1 cellular context compared by ENCODE assay signal in the genomic region with DNA sequence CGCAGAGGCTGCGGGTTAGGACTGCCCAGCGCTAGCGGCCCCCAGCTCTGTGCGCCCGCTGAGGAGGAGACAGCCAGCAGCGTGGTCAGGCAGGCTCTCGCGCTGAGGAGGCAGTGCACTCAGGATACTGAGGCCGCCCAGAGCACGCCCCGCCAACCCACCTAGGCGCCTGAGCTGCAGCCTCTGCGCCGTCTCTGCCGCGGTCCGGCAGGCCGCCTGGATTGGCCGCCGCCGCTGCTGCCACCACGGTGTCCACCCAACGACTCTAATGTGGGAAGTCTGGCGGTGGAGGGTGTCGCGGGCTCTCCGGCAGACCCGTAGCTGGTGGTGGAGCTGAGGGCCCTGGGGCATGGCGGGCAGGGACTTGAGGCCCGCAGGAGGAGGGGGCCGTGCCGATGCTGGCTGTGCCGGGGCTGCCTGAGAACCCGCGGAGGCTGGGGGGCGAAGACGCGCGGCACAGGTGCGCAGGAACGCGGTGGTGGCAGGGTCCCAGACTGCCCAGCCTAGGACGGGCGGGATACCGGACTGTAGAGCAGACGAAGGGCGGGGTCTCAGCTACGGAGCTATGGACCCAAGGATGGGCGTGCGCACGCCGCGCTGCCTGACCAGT.
TF ChIP-seq lines count a peak whose summit lies in the region.

No MANE protein-coding gene starts in this region.

TF ChIP-seq in K562, 482 proteins besides CTCF, POLR2A, EP300 and RAD21 (continued from another document):
- no peak for TF ChIP-seq AFF1 (IDR thresholded peaks at IDR 0.05; ENCODE audit: low read depth in 1 of 2, partially characterized antibody in 2 of 2)
- no peak for TF ChIP-seq ZNF584 (CRISPR knock-in tag; IDR thresholded peaks at IDR 0.05; ENCODE audit: low read depth)
- TF ChIP-seq JUNB (CRISPR knock-in tag; conservative IDR thresholded peaks at IDR 0.05), result no peak
- no peak for TF ChIP-seq GTF3C2 (IDR thresholded peaks at IDR 0.05; ENCODE audit: borderline replicate concordance, extremely low read depth, insufficient read length)
- TF ChIP-seq BRF1 (IDR thresholded peaks at IDR 0.05; ENCODE audit: borderline replicate concordance, extremely low read depth, insufficient read length), result no peak
- TF ChIP-seq, protein P1, sequence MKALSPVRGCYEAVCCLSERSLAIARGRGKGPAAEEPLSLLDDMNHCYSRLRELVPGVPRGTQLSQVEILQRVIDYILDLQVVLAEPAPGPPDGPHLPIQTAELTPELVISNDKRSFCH (CRISPR knock-in tag; IDR thresholded peaks at IDR 0.05), result no peak
- TF ChIP-seq, protein P1 (tag; IDR thresholded peaks at IDR 0.05), result no peak
TF ChIP-seq in K562: peak in this region for 0.
